ENCODE assay signal across 12 cellular contexts in the genomic region with DNA sequence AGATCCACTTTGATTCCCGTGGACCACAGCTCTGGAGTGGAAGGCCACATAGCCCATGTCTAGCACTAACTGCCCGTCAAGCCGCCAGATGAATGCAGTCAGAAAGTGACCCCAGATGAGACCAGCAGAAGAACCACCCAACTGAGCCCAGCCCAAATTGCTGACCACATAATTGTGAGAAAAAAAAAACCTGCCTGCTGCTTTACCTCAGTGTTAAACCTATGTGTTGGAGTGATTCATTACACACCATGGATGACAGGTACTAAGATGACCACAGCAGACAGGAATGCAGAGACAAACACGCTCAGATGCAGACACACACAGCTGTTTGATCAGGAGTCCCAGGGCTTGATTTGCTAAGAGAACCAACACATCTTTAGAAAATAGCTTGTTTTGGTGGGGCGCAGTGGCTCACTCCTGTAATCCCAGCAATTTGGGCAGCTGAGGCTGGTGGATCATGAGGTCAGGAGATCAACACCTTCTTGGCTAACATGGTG.
"Had no signal": no experiment of that assay in that cellular context is flagged by ENCODE, and none has a peak within 500 bp of the region (broad histone marks: within the 10 kb centered on the region; RNA-seq: fewer than 3 reads in every experiment).

No MANE protein-coding gene starts in this region.

- DNase-seq: activated CD4-positive, alpha-beta T cell treated with anti-CD3 and anti-CD28 coated beads, Interleukin-2, amount 50 U/mL, for 1 hour; activated naive CD8-positive, alpha-beta T cell treated with anti-CD3 and anti-CD28 coated beads for 36 hours; activated T-cell treated with anti-CD3 and anti-CD28 coated beads, Interleukin-2, amount 50 U/mL, for 1 hour; heart right ventricle; left ventricle myocardium inferior; mesenchymal stem cell; tibial artery had no signal

- H3K9me3 ChIP-seq: vagina had no signal

- FAIRE-seq: frontal cortex, keratinocyte had no signal

- H3K36me3 ChIP-seq: heart right ventricle, left ventricle myocardium inferior, tibial artery, vagina had no signal

- H3K4me1 ChIP-seq: heart right ventricle, left ventricle myocardium inferior, parathyroid adenoma, tibial artery, vagina had no signal

- ATAC-seq: heart right ventricle had no signal

- H3K4me3 ChIP-seq: heart right ventricle, left ventricle myocardium inferior, skin epidermis, tibial artery, vagina had no signal
